Comparison of ENCODE assay signal across 1 cellular context in the genomic region with DNA sequence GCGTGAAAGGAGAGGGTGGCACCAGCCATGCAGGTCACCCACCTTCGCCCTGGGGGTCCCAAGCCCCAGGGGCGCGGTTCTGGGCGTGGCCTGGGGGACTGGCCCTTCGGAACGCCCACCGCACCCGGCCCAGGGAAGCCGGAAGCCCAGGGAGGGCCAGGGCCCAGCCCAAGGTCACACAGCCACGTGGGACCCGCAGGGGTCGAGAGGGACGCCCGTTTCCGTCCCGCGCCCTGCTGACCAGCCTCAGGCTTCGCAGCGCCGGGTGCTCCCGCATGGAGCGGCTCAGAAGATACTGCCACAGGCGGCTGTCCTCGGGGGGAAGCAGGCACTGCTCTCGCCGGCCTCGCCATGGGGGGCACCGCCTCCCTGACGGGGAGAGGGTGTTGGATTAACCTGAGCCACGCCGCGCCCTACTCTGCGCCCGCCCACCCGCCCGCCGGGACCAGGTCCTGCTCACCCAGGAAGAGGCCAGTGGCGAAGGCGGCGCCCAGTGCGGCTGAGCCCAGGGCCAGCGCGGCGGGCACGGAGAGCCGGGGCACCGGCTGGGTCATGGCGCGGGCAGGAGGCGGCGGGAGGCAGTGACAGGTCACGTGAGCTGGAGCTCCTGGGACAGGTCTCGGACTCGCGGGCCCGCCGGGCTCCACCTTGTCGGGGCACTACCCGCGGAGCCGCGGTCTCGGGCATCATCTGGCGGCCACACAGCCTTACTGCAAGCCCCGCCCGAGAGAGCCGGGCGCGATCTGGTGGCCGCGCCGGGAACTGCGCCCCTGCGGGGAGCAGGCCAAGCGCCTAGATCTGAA.
A peak's percentile ranks its signal among the peaks of the same experiment; 100 is the strongest.
TF ChIP-seq lines count a peak whose summit lies in the region.

COMTD1 (minus strand) TSS at position 583 of the 803 bp plus-strand sequence; CDS start at position 554, 29 bp downstream.

TF ChIP-seq in HEK293, 187 proteins besides CTCF, POLR2A, EP300 and RAD21 (continued from another document and continues in another):
- no peak for TF ChIP-seq ZNF239 (tag by site-specific recombination; IDR thresholded peaks at IDR 0.05)
- no peak for TF ChIP-seq OVOL3 (tag by site-specific recombination; IDR thresholded peaks at IDR 0.05)
- no peak for TF ChIP-seq ZNF510 (tag by site-specific recombination; IDR thresholded peaks at IDR 0.05; ENCODE audit: insufficient replicate concordance)
- peak; percentile 83 for TF ChIP-seq ZBTB7A (tag by site-specific recombination; IDR thresholded peaks at IDR 0.05; ENCODE audit: low read depth)
- TF ChIP-seq ZNF426 (tag by site-specific recombination; IDR thresholded peaks at IDR 0.05) = no peak
- no peak for TF ChIP-seq SCRT1 (tag by site-specific recombination; IDR thresholded peaks at IDR 0.05; ENCODE audit: borderline replicate concordance)
- TF ChIP-seq ZNF214 (tag by site-specific recombination; IDR thresholded peaks at IDR 0.05; ENCODE audit: borderline replicate concordance) = no peak
- TF ChIP-seq ZNF76 (tag by site-specific recombination; IDR thresholded peaks at IDR 0.05; ENCODE audit: borderline replicate concordance, low read depth) = peak; percentile 60; the same call in 1 of the 2 replicates
- no peak for TF ChIP-seq ZNF747 (tag by site-specific recombination; IDR thresholded peaks at IDR 0.05)
- TF ChIP-seq ZNF280C (tag by site-specific recombination; IDR thresholded peaks at IDR 0.05) = no peak
- TF ChIP-seq, protein P1, sequence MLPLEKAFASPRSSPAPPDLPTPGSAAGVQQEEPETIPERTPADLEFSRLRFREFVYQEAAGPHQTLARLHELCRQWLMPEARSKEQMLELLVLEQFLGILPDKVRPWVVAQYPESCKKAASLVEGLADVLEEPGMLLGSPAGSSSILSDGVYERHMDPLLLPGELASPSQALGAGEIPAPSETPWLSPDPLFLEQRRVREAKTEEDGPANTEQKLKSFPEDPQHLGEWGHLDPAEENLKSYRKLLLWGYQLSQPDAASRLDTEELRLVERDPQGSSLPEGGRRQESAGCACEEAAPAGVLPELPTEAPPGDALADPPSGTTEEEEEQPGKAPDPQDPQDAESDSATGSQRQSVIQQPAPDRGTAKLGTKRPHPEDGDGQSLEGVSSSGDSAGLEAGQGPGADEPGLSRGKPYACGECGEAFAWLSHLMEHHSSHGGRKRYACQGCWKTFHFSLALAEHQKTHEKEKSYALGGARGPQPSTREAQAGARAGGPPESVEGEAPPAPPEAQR (tag by site-specific recombination; IDR thresholded peaks at IDR 0.05) = no peak
- TF ChIP-seq ZNF837 (tag by site-specific recombination; IDR thresholded peaks at IDR 0.05) = no peak
- TF ChIP-seq, protein P2, sequence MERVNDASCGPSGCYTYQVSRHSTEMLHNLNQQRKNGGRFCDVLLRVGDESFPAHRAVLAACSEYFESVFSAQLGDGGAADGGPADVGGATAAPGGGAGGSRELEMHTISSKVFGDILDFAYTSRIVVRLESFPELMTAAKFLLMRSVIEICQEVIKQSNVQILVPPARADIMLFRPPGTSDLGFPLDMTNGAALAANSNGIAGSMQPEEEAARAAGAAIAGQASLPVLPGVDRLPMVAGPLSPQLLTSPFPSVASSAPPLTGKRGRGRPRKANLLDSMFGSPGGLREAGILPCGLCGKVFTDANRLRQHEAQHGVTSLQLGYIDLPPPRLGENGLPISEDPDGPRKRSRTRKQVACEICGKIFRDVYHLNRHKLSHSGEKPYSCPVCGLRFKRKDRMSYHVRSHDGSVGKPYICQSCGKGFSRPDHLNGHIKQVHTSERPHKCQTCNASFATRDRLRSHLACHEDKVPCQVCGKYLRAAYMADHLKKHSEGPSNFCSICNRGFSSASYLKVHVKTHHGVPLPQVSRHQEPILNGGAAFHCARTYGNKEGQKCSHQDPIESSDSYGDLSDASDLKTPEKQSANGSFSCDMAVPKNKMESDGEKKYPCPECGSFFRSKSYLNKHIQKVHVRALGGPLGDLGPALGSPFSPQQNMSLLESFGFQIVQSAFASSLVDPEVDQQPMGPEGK (tag by site-specific recombination; IDR thresholded peaks at IDR 0.05) = peak; percentile 83
- no peak for TF ChIP-seq ZNF514 (tag by site-specific recombination; IDR thresholded peaks at IDR 0.05)
- peak; percentile 99 for TF ChIP-seq KLF8 (tag by site-specific recombination; IDR thresholded peaks at IDR 0.05)
- TF ChIP-seq, protein P3, sequence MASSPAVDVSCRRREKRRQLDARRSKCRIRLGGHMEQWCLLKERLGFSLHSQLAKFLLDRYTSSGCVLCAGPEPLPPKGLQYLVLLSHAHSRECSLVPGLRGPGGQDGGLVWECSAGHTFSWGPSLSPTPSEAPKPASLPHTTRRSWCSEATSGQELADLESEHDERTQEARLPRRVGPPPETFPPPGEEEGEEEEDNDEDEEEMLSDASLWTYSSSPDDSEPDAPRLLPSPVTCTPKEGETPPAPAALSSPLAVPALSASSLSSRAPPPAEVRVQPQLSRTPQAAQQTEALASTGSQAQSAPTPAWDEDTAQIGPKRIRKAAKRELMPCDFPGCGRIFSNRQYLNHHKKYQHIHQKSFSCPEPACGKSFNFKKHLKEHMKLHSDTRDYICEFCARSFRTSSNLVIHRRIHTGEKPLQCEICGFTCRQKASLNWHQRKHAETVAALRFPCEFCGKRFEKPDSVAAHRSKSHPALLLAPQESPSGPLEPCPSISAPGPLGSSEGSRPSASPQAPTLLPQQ (tag by site-specific recombination; IDR thresholded peaks at IDR 0.05) = peak; percentile 93
- TF ChIP-seq ZNF114 (tag by site-specific recombination; IDR thresholded peaks at IDR 0.05) = no peak
- TF ChIP-seq, protein P4, sequence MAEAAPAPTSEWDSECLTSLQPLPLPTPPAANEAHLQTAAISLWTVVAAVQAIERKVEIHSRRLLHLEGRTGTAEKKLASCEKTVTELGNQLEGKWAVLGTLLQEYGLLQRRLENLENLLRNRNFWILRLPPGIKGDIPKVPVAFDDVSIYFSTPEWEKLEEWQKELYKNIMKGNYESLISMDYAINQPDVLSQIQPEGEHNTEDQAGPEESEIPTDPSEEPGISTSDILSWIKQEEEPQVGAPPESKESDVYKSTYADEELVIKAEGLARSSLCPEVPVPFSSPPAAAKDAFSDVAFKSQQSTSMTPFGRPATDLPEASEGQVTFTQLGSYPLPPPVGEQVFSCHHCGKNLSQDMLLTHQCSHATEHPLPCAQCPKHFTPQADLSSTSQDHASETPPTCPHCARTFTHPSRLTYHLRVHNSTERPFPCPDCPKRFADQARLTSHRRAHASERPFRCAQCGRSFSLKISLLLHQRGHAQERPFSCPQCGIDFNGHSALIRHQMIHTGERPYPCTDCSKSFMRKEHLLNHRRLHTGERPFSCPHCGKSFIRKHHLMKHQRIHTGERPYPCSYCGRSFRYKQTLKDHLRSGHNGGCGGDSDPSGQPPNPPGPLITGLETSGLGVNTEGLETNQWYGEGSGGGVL (tag by site-specific recombination; IDR thresholded peaks at IDR 0.05) = no peak
- TF ChIP-seq ZNF677 (tag by site-specific recombination; IDR thresholded peaks at IDR 0.05) = peak; percentile 4; the same call in 1 of the 2 replicates
- no peak for TF ChIP-seq REPIN1 (tag by site-specific recombination; IDR thresholded peaks at IDR 0.05; ENCODE audit: low read depth)
- TF ChIP-seq, protein P5, sequence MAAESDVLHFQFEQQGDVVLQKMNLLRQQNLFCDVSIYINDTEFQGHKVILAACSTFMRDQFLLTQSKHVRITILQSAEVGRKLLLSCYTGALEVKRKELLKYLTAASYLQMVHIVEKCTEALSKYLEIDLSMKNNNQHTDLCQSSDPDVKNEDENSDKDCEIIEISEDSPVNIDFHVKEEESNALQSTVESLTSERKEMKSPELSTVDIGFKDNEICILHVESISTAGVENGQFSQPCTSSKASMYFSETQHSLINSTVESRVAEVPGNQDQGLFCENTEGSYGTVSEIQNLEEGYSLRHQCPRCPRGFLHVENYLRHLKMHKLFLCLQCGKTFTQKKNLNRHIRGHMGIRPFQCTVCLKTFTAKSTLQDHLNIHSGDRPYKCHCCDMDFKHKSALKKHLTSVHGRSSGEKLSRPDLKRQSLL (tag by site-specific recombination; IDR thresholded peaks at IDR 0.05) = 0 out of 2 replicates have a peak, but pooled peaks have one; percentile 56
- TF ChIP-seq FEZF1 (tag by site-specific recombination; IDR thresholded peaks at IDR 0.05) = no peak
- no peak for TF ChIP-seq ZNF623 (tag by site-specific recombination; IDR thresholded peaks at IDR 0.05)
- TF ChIP-seq ZNF416 (tag by site-specific recombination; IDR thresholded peaks at IDR 0.05) = no peak
- no peak for TF ChIP-seq ZNF658 (tag by site-specific recombination; IDR thresholded peaks at IDR 0.05)
- TF ChIP-seq ZNF560 (tag by site-specific recombination; IDR thresholded peaks at IDR 0.05; ENCODE audit: borderline replicate concordance) = no peak
- TF ChIP-seq ZNF148 (tag by site-specific recombination; IDR thresholded peaks at IDR 0.05; ENCODE audit: borderline replicate concordance) = no peak
- no peak for TF ChIP-seq ZNF16 (tag by site-specific recombination; IDR thresholded peaks at IDR 0.05; ENCODE audit: low read depth)
- TF ChIP-seq ZNF610 (tag by site-specific recombination; IDR thresholded peaks at IDR 0.05; ENCODE audit: borderline replicate concordance) = peak; percentile 64
- TF ChIP-seq, protein P6, sequence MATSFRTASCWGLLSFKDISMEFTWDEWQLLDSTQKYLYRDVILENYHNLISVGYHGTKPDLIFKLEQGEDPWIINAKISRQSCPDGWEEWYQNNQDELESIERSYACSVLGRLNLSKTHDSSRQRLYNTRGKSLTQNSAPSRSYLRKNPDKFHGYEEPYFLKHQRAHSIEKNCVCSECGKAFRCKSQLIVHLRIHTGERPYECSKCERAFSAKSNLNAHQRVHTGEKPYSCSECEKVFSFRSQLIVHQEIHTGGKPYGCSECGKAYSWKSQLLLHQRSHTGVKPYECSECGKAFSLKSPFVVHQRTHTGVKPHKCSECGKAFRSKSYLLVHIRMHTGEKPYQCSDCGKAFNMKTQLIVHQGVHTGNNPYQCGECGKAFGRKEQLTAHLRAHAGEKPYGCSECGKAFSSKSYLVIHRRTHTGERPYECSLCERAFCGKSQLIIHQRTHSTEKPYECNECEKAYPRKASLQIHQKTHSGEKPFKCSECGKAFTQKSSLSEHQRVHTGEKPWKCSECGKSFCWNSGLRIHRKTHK (tag by site-specific recombination; IDR thresholded peaks at IDR 0.05) = no peak
- no peak; the same call in 1 of the 2 replicates for TF ChIP-seq HOXC10 (CRISPR knock-in tag; IDR thresholded peaks at IDR 0.05)
- TF ChIP-seq, protein P7, sequence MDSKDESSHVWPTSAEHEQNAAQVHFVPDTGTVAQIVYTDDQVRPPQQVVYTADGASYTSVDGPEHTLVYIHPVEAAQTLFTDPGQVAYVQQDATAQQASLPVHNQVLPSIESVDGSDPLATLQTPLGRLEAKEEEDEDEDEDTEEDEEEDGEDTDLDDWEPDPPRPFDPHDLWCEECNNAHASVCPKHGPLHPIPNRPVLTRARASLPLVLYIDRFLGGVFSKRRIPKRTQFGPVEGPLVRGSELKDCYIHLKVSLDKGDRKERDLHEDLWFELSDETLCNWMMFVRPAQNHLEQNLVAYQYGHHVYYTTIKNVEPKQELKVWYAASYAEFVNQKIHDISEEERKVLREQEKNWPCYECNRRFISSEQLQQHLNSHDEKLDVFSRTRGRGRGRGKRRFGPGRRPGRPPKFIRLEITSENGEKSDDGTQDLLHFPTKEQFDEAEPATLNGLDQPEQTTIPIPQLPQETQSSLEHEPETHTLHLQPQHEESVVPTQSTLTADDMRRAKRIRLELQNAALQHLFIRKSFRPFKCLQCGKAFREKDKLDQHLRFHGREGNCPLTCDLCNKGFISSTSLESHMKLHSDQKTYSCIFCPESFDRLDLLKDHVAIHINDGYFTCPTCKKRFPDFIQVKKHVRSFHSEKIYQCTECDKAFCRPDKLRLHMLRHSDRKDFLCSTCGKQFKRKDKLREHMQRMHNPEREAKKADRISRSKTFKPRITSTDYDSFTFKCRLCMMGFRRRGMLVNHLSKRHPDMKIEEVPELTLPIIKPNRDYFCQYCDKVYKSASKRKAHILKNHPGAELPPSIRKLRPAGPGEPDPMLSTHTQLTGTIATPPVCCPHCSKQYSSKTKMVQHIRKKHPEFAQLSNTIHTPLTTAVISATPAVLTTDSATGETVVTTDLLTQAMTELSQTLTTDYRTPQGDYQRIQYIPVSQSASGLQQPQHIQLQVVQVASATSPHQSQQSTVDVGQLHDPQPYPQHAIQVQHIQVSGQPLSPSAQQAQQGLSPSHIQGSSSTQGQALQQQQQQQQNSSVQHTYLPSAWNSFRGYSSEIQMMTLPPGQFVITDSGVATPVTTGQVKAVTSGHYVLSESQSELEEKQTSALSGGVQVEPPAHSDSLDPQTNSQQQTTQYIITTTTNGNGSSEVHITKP (tag by site-specific recombination; IDR thresholded peaks at IDR 0.05) = peak; percentile 77
- peak; percentile 19; the same call in 1 of the 2 replicates for TF ChIP-seq ZNF596 (tag by site-specific recombination; IDR thresholded peaks at IDR 0.05)
- peak; percentile 88 for TF ChIP-seq KLF9 (tag by site-specific recombination; IDR thresholded peaks at IDR 0.05; ENCODE audit: low read depth)
- peak; percentile 76 for TF ChIP-seq SP2 (tag by site-specific recombination; IDR thresholded peaks at IDR 0.05)
- 0 out of 2 replicates have a peak, but pooled peaks have one; percentile 17 for TF ChIP-seq ZNF2 (tag by site-specific recombination; IDR thresholded peaks at IDR 0.05)
